ENCODE assay signal across 10 cellular contexts in the genomic region with DNA sequence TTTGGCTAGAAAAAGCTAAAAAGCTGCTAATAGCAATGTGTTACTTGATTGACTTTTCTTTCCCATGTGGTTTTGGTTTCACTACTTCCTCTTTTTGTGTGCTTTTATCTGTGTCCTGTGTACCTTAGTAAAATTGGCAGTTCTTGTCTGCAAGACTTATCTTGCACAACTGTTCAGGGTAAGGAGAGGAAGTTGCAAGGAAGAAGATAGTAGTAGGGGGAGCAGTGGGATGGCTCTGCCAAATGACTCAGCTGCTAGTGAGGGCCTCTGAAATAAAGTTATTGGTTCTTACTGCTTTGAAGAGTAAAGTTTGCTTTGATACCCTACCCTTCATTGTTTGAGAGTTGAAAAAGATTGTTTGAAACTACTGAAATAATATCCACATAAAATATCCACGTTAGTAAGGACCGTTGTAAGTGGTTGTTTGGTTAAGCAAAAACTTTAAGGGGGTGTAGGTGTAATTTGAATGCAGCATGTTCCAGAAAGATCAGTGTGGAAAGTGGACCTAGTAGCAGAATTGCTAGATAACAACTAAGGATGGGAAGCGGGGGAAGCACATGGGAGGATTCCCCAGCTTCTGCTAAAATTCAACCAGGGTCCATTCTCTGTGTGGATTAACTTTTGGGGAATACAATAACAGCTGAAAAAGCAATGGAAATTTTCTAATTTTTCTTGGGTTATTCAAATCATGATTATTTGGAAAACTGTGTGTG.
DNase-seq lines count a peak whose midpoint lies in the region; ATAC-seq, FAIRE-seq and TF ChIP-seq lines count a peak whose summit lies in the region.
"Had no signal": no experiment of that assay in that cellular context is flagged by ENCODE, and none has a peak within 500 bp of the region (broad histone marks: within the 10 kb centered on the region; RNA-seq: fewer than 3 reads in every experiment).

No MANE protein-coding gene starts in this region.

- CTCF ChIA-PET in activated B cell treated with CpG ODN at 0.5 μM for 24 hours (lab: Charles Lee), result interaction anchor here (1.2 to 1.8 kb wide), 3 partner anchors 16 to 649 kb away, joined by 4 to 7 read pairs (median 6); no protein-coding TSS in a partner anchor

- H3K27ac Mint-ChIP-seq in activated B cell treated with CpG ODN at 0.5 μM for 24 hours, result peak overlapping the region; percentile 60

- TF ChIP-seq CTCF in activated B cell treated with CpG ODN at 0.5 μM for 24 hours (IDR thresholded peaks at IDR 0.05), result no peak

- POLR2A ChIA-PET in activated B cell treated with CpG ODN at 0.5 μM for 24 hours (lab: Charles Lee), result interaction anchor here (0.6 to 1.0 kb wide), 4 partner anchors 16 to 755 kb away, joined by 3 to 8 read pairs (median 3); partner anchors contain the start of genes ARSB and LHFPL2

- FAIRE-seq in RCC 7860 (lab: Jason Lieb, UNC), result no peak
- FAIRE-seq: TTC549 had no signal

- no peak overlapping the region for H3K4me3 Mint-ChIP-seq in activated B cell treated with CpG ODN at 0.5 μM for 24 hours
- H3K4me3 Mint-ChIP-seq: neural crest cell had no signal

- peaks cover 20% of the 10 kb centered on the region for H3K4me1 Mint-ChIP-seq in activated B cell treated with CpG ODN at 0.5 μM for 24 hours
- H3K4me1 Mint-ChIP-seq: neural crest cell had no signal

- peaks cover 17% of the 10 kb centered on the region for H3K36me3 Mint-ChIP-seq in activated B cell treated with CpG ODN at 0.5 μM for 24 hours (ENCODE audit: low read depth)

- intact Hi-C loops in activated B cell treated with CpG ODN at 0.5 μM for 24 hours (cut with micrococcal nuclease), result loop anchor here (2.0 to 5.0 kb wide), 2 partner anchors 27 to 122 kb away; partner anchors contain the start of gene SCAMP1

- peak; percentile 8 for DNase-seq in NK-92 treated with Interleukin-12 subunit alpha and Interleukin-12 subunit beta, amount 100 ng/mL, for 24 hours (lab: John Stamatoyannopoulos, UW)
- DNase-seq in NK-92 (lab: John Stamatoyannopoulos, UW; ENCODE audit: unreplicated experiment) (no peak), activated B cell treated with CpG ODN at 0.5 μM for 24 hours (no peak), midbrain (lab: John Stamatoyannopoulos, UW) (peak; percentile 15), RCC 7860 (ENCODE audit: low spot score) (no peak), NCI-H1694 treated with DMSO at 0.1 percent for 48 hours (lab: John Stamatoyannopoulos, UW) (no peak)
- DNase-seq in activated CD8-positive, alpha-beta memory T cell treated with anti-CD3 and anti-CD28 coated beads, Interleukin-2, amount 50 U/mL, for 4 hours, result no peak

- ATAC-seq in HG03442 (IDR thresholded peaks at IDR 0.05; ENCODE audit: unreplicated experiment) (peak; percentile 70), activated B cell treated with CpG ODN at 0.5 μM for 24 hours (ENCODE audit: low read depth) (peak; percentile 99)

- no peaks in the 10 kb centered on the region for H3K27me3 Mint-ChIP-seq in activated B cell treated with CpG ODN at 0.5 μM for 24 hours

- no peaks in the 10 kb centered on the region for H3K9me3 Mint-ChIP-seq in activated B cell treated with CpG ODN at 0.5 μM for 24 hours
- H3K9me3 Mint-ChIP-seq: neural crest cell had no signal

Comparison
In these comparisons a context has a peak if more than half of its experiments do, and no peak if none do; other contexts are left out.
1. DNase-seq: peak in NK-92 treated with Interleukin-12 subunit alpha and Interleukin-12 subunit beta, amount 100 ng/mL, for 24 hours (single experiment) and midbrain (single experiment); none in NK-92 (single experiment), activated B cell treated with CpG ODN at 0.5 μM for 24 hours (single experiment), RCC 7860 (single experiment), activated CD8-positive, alpha-beta memory T cell treated with anti-CD3 and anti-CD28 coated beads, Interleukin-2, amount 50 U/mL, for 4 hours (single experiment) and NCI-H1694 treated with DMSO at 0.1 percent for 48 hours (single experiment).